Comparison of ENCODE assay signal across 13 cellular contexts in genomic region chr11:70503878-70504240, GRCh38.
DNase-seq lines count a peak whose midpoint lies in the region; ATAC-seq and TF ChIP-seq lines count a peak whose summit lies in the region.
"Had no signal": no experiment of that assay in that cellular context is flagged by ENCODE, and none has a peak within 500 bp of the region (broad histone marks: within the 10 kb centered on the region; RNA-seq: fewer than 3 reads in every experiment).

No MANE protein-coding gene starts in this region.

- no peaks in the 10 kb centered on the region for H3K27me3 ChIP-seq in HCT116 (ENCODE audit: insufficient read depth, low read length)
- no peaks in the 10 kb centered on the region for H3K27me3 ChIP-seq in dorsolateral prefrontal cortex
- H3K27me3 ChIP-seq in CD4-positive, alpha-beta memory T cell (ENCODE audit: insufficient read depth, low read length), result no peaks in the 10 kb centered on the region
- H3K27me3 ChIP-seq: BLaER1 treated with 17β-estradiol and CSF1 and Interleukin-3, amounts not matched to agents 10 nM and 100 nM; MG63 had no signal

- H3K4me3 ChIP-seq in HCT116 (replicated peaks in 1 of 2; ENCODE audit: low read depth in 1 of 2, low read length in 2 of 2) (no peak overlapping the region), dorsolateral prefrontal cortex (no peak overlapping the region)
- no peak overlapping the region for H3K4me3 ChIP-seq in CD4-positive, alpha-beta memory T cell (ENCODE audit: low read length in 2 of 2)
- H3K4me3 ChIP-seq: BLaER1 treated with 17β-estradiol and CSF1 and Interleukin-3, amounts not matched to agents 10 nM and 100 nM; MG63 had no signal

- H3K4me3 Mint-ChIP-seq in CD4-positive, alpha-beta memory T cell, result no peak overlapping the region
- H3K4me3 Mint-ChIP-seq: central memory CD8-positive, alpha-beta T cell had no signal

- H3K9me3 ChIP-seq in HCT116 (ENCODE audit: control insufficient read depth in 1 of 2, insufficient read depth in 1 of 2, low read depth in 1 of 2, low read length in 2 of 2), result no peaks in the 10 kb centered on the region
- no peaks in the 10 kb centered on the region for H3K9me3 ChIP-seq in CD4-positive, alpha-beta memory T cell (ENCODE audit: control insufficient read depth in 1 of 2, low read length in 2 of 2)
- H3K9me3 ChIP-seq: BLaER1 treated with 17β-estradiol and CSF1 and Interleukin-3, amounts not matched to agents 10 nM and 100 nM; MG63 had no signal

- no peak overlapping the region for H3K9ac ChIP-seq in HCT116 (ENCODE audit: low read length)
- H3K9ac ChIP-seq: BLaER1 treated with 17β-estradiol and CSF1 and Interleukin-3, amounts not matched to agents 10 nM and 100 nM had no signal

- POLR2A ChIA-PET in HCT116 (lab: Charles Lee), result no interaction called here
- POLR2A ChIA-PET in CD4-positive, alpha-beta memory T cell (lab: Charles Lee; ENCODE audit: partially characterized antibody), result no interaction called here

- no peaks in the 10 kb centered on the region for H3K9me2 ChIP-seq in HCT116 (ENCODE audit: insufficient read depth)

- TF ChIP-seq CTCF in HCT116 (IDR thresholded peaks at IDR 0.05 in 2 of 3, conservative IDR thresholded peaks at IDR 0.05 in 1 of 3; ENCODE audit: borderline replicate concordance in 1 of 3, insufficient read depth in 1 of 3, low read depth in 2 of 3, low read length in 2 of 3) (peak; percentile 30 to 44 (median 36); a peak in 5 of 6 replicates), dorsolateral prefrontal cortex (IDR thresholded peaks at IDR 0.05 in 54 of 56, conservative IDR thresholded peaks at IDR 0.05 in 2 of 56; ENCODE audit: low read depth in 1 of 56, partially characterized antibody in 56 of 56) (peak in 24 of 56 donors; percentile 11 to 37 (median 23))

- CTCF ChIA-PET in HCT116 (lab: Charles Lee), result interaction anchor here (1.0 to 1.4 kb wide), 2 partner anchors 9 to 252 kb away, joined by 3 to 8 read pairs; no protein-coding TSS in a partner anchor
- CTCF ChIA-PET in CD4-positive, alpha-beta memory T cell (lab: Charles Lee; ENCODE audit: partially characterized antibody), result no interaction called here

- no peaks in the 10 kb centered on the region for H3K36me3 ChIP-seq in HCT116 (ENCODE audit: control insufficient read depth in 1 of 2, insufficient read depth in 2 of 2, low read length in 2 of 2)
- H3K36me3 ChIP-seq in CD4-positive, alpha-beta memory T cell (ENCODE audit: insufficient read depth, low read length), result no peaks in the 10 kb centered on the region
- H3K36me3 ChIP-seq: BLaER1 treated with 17β-estradiol and CSF1 and Interleukin-3, amounts not matched to agents 10 nM and 100 nM; MG63 had no signal

- no peaks in the 10 kb centered on the region for H3K9me3 Mint-ChIP-seq in CD4-positive, alpha-beta memory T cell
- H3K9me3 Mint-ChIP-seq: central memory CD8-positive, alpha-beta T cell had no signal

- no peak overlapping the region for H3K4me2 ChIP-seq in HCT116 (ENCODE audit: low read length)
- H3K4me2 ChIP-seq: BLaER1 treated with 17β-estradiol and CSF1 and Interleukin-3, amounts not matched to agents 10 nM and 100 nM had no signal

- BruUV-seq in HCT116 (replicated peaks; lab: Mats Ljungman, UMichigan), result no TSS peak

- DNase-seq in 8988T (peak; percentile 71), HCT116 (ENCODE audit: low read depth, low spot score) (no peak), NCI-H510A treated with DMSO at 0.1 percent for 48 hours (lab: John Stamatoyannopoulos, UW) (peak; percentile 93), dorsolateral prefrontal cortex (peak in 4 of 10 donors; percentile 12 to 46 (median 38)), activated gamma-delta T cell treated with Interleukin-2 at 50 U/mL for 16 hours (no peak), GOT3 (lab: John Stamatoyannopoulos, UW) (no peak)
- no peak for DNase-seq in CD4-positive, alpha-beta memory T cell
- DNase-seq: activated CD4-positive, alpha-beta T cell treated with anti-CD3 and anti-CD28 coated beads, Interleukin-2, amount 50 U/mL, for 4 hours; MG63; stimulated activated CD8-positive, alpha-beta memory T cell treated with anti-CD3 and anti-CD28 coated beads, Interleukin-4, amount 100 ng/mL, for 48 hours had no signal

- H3K27ac Mint-ChIP-seq in CD4-positive, alpha-beta memory T cell, result no peak overlapping the region

- TF ChIP-seq RAD21 in HCT116 (IDR thresholded peaks at IDR 0.05; ENCODE audit: low read depth), result peak; percentile 44

- no peak for TF ChIP-seq POLR2A in HCT116 (IDR thresholded peaks at IDR 0.05; ENCODE audit: borderline replicate concordance, extremely low read depth, insufficient read depth, insufficient read length)

- no peak overlapping the region for H3K27ac ChIP-seq in HCT116 (ENCODE audit: low read depth, low read length)
- H3K27ac ChIP-seq in dorsolateral prefrontal cortex, result peak overlapping the region in 49 of 59 donors; percentile 1 to 84 (median 64)
- H3K27ac ChIP-seq in CD4-positive, alpha-beta memory T cell (ENCODE audit: low read depth, low read length), result no peak overlapping the region
- H3K27ac ChIP-seq: BLaER1 treated with 17β-estradiol and CSF1 and Interleukin-3, amounts not matched to agents 10 nM and 100 nM had no signal

- H4K20me1 ChIP-seq in HCT116 (ENCODE audit: insufficient read depth), result no peaks in the 10 kb centered on the region

- H3K27me3 Mint-ChIP-seq in CD4-positive, alpha-beta memory T cell, result peaks cover 4 to 7% of the 10 kb centered on the region in 2 donors

- peak; percentile 84 for ATAC-seq in HCT116
- no peak for ATAC-seq in HG03342 (IDR thresholded peaks at IDR 0.05; ENCODE audit: unreplicated experiment)

- intact Hi-C loops in HCT116 (cut with micrococcal nuclease), result no loop called here
- intact Hi-C loops in dorsolateral prefrontal cortex (cut with DNase I), result no loop called here
- intact Hi-C loops in CD4-positive, alpha-beta memory T cell (cut with micrococcal nuclease), result no loop called here

- no peak overlapping the region for H2AFZ ChIP-seq in HCT116 (ENCODE audit: low read depth, low read length, poor library complexity, severe bottlenecking)

- H3K4me1 ChIP-seq in HCT116 (ENCODE audit: control insufficient read depth in 1 of 2, insufficient read depth in 2 of 2, low read length in 2 of 2), result no peaks in the 10 kb centered on the region
- no peaks in the 10 kb centered on the region for H3K4me1 ChIP-seq in CD4-positive, alpha-beta memory T cell (ENCODE audit: insufficient read depth, low read length)

- H3K4me1 Mint-ChIP-seq in CD4-positive, alpha-beta memory T cell, result no peaks in the 10 kb centered on the region
- H3K4me1 Mint-ChIP-seq: central memory CD8-positive, alpha-beta T cell had no signal

- H3K79me2 ChIP-seq in HCT116 (ENCODE audit: insufficient read depth, low read length), result no peaks in the 10 kb centered on the region

- no peaks in the 10 kb centered on the region for H3K36me3 Mint-ChIP-seq in CD4-positive, alpha-beta memory T cell

- RAD21 ChIA-PET in HCT116 (lab: Charles Lee; ENCODE audit: low non-redundant PET in 1 of 2, low total read pairs in 2 of 2, uncharacterized antibody in 2 of 2, unreplicated experiment in 2 of 2), result interaction anchor here in 1 of 2 experiments (0.6 kb wide), 1 partner anchor 47 kb away, joined by 3 read pairs; no protein-coding TSS in a partner anchor

TF ChIP-seq in HCT116, 20 proteins besides CTCF, POLR2A, EP300 and RAD21:
- TF ChIP-seq CBX3 (IDR thresholded peaks at IDR 0.05; ENCODE audit: low read depth), result no peak
- TF ChIP-seq JUND (IDR thresholded peaks at IDR 0.05), result no peak
- no peak for TF ChIP-seq SIN3A (IDR thresholded peaks at IDR 0.05; ENCODE audit: low read depth)
- no peak for TF ChIP-seq ZBTB33 (IDR thresholded peaks at IDR 0.05; ENCODE audit: extremely low read depth, insufficient replicate concordance, low read length)
- no peak for TF ChIP-seq YY1 (IDR thresholded peaks at IDR 0.05; ENCODE audit: extremely low read depth, insufficient replicate concordance, low read depth, low read length)
- TF ChIP-seq ATF3 (IDR thresholded peaks at IDR 0.05), result no peak
- TF ChIP-seq POLR2AphosphoS5 (IDR thresholded peaks at IDR 0.05; ENCODE audit: low read depth, low read length), result no peak
- TF ChIP-seq ZNF274 (IDR thresholded peaks at IDR 0.05; ENCODE audit: low read depth, low read length), result no peak
- TF ChIP-seq ELF1 (IDR thresholded peaks at IDR 0.05; ENCODE audit: borderline replicate concordance, low read depth), result no peak
- TF ChIP-seq TCF7L2 (IDR thresholded peaks at IDR 0.05; ENCODE audit: borderline replicate concordance, extremely low read depth, insufficient read depth, insufficient read length), result no peak
- no peak for TF ChIP-seq FOSL1 (IDR thresholded peaks at IDR 0.05; ENCODE audit: low read depth)
- no peak for TF ChIP-seq EZH2 (IDR thresholded peaks at IDR 0.05)
- no peak for TF ChIP-seq ZFX (IDR thresholded peaks at IDR 0.05)
TF ChIP-seq in HCT116: peak in this region for 0.

Comparison
In these comparisons a context has a peak if more than half of its experiments do, and no peak if none do; other contexts are left out.
1. DNase-seq: peak in 8988T (single experiment) and NCI-H510A treated with DMSO at 0.1 percent for 48 hours (single experiment); none in HCT116 (single experiment), CD4-positive, alpha-beta memory T cell (0 of 5), activated gamma-delta T cell treated with Interleukin-2 at 50 U/mL for 16 hours (single experiment) and GOT3 (single experiment).
2. H3K27ac ChIP-seq: peak in dorsolateral prefrontal cortex (49 of 59); none in HCT116 (single experiment) and CD4-positive, alpha-beta memory T cell (single experiment).